Comparison of ENCODE assay signal across 9 cellular contexts in the genomic region with DNA sequence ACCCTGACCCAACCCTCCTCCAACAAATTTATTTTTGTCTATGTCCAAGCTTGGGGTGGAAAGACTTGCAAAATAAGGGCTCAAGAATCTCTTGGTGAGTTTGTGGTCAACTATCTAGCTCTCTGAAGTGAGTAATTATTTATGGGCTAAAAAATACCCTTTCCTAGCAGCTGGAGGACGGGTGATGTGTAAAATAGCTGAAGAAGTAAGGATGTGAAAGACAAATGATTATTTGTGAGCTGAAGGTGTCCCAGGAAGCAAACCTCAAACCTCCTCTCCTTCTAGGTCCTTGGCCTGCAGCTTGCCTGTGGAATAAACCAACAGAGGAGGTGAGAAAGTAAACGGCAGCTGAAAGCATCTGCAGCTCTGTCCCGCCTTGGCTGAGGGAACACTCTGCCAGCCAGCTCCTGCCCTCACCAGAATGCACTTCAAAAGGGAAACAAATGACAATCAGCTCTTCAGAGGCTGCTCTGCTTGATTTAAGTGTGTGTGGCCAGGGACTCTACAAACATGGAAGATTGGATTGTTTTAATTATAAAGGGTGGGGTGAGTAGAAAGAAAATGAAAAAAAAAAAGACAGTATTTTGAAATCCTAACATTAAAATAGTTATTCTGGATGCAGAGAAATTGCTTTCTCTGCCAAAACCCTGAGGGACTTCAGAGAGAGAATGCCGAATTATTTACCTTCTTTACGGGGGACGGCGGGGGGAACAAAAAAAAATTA.
DNase-seq lines count a peak whose midpoint lies in the region; ATAC-seq, FAIRE-seq and TF ChIP-seq lines count a peak whose summit lies in the region.
"Had no signal": no experiment of that assay in that cellular context is flagged by ENCODE, and none has a peak within 500 bp of the region (broad histone marks: within the 10 kb centered on the region; RNA-seq: fewer than 3 reads in every experiment).

No MANE protein-coding gene starts in this region.

- no peak for DNase-seq in BJ (ENCODE audit: low read depth)
- peak; percentile 81 for DNase-seq in NCI-H2196 treated with DMSO at 0.1 percent for 48 hours (lab: John Stamatoyannopoulos, UW; ENCODE audit: unreplicated experiment)
- peak; percentile 14 for DNase-seq in nephron progenitor cell
- DNase-seq in SKM-1 (lab: John Stamatoyannopoulos, UW; ENCODE audit: unreplicated experiment), result no peak
- no peak for DNase-seq in activated naive CD4-positive, alpha-beta T cell treated with anti-CD3 and anti-CD28 coated beads, Interleukin-2, amount 50 U/mL, for 72 hours (ENCODE audit: low spot score in 2 of 2)

- no peak for TF ChIP-seq CTCF in BJ (IDR thresholded peaks at IDR 0.05; ENCODE audit: insufficient read depth, low read depth, low read length)
- TF ChIP-seq CTCF in nephron progenitor cell (IDR thresholded peaks at IDR 0.05), result no peak

- H3K27ac Mint-ChIP-seq in nephron progenitor cell, result peak overlapping the region; percentile 86
- H3K27ac Mint-ChIP-seq in activated naive CD4-positive, alpha-beta T cell treated with anti-CD3 and anti-CD28 coated beads, Interleukin-2, amount 50 U/mL, for 72 hours, result no peak overlapping the region
- H3K27ac Mint-ChIP-seq: memory B cell had no signal

- H3K9me3 Mint-ChIP-seq in nephron progenitor cell, result no peaks in the 10 kb centered on the region
- no peaks in the 10 kb centered on the region for H3K9me3 Mint-ChIP-seq in activated naive CD4-positive, alpha-beta T cell treated with anti-CD3 and anti-CD28 coated beads, Interleukin-2, amount 50 U/mL, for 72 hours
- H3K9me3 Mint-ChIP-seq: memory B cell had no signal

- ATAC-seq in GM18907 (IDR thresholded peaks at IDR 0.05; ENCODE audit: unreplicated experiment), result no peak
- ATAC-seq in activated naive CD4-positive, alpha-beta T cell treated with anti-CD3 and anti-CD28 coated beads, Interleukin-2, amount 50 U/mL, for 72 hours, result no peak
- ATAC-seq in GM19455 (IDR thresholded peaks at IDR 0.05; ENCODE audit: unreplicated experiment), result no peak

- peaks cover 66% of the 10 kb centered on the region for H3K4me1 Mint-ChIP-seq in nephron progenitor cell

- H3K36me3 ChIP-seq in BJ (ENCODE audit: control insufficient read depth, insufficient read depth, low read length), result peaks cover 2% of the 10 kb centered on the region

- H3K36me3 Mint-ChIP-seq in nephron progenitor cell (ENCODE audit: low read depth), result no peaks in the 10 kb centered on the region
- no peaks in the 10 kb centered on the region for H3K36me3 Mint-ChIP-seq in activated naive CD4-positive, alpha-beta T cell treated with anti-CD3 and anti-CD28 coated beads, Interleukin-2, amount 50 U/mL, for 72 hours
- H3K36me3 Mint-ChIP-seq: memory B cell had no signal

- CTCF ChIA-PET in BJ (lab: Yijun Ruan, JAX), result interaction anchor here (0.6 to 3.4 kb wide), 6 partner anchors 34 to 273 kb away, joined by 3 to 18 read pairs (median 3); no protein-coding TSS in a partner anchor

- H3K27me3 Mint-ChIP-seq in nephron progenitor cell (ENCODE audit: low read depth, poor library complexity), result no peaks in the 10 kb centered on the region
- H3K27me3 Mint-ChIP-seq: memory B cell had no signal

- H3K27me3 ChIP-seq in BJ (ENCODE audit: control insufficient read depth, insufficient read depth, low read length), result no peaks in the 10 kb centered on the region

- peak overlapping the region; percentile 5; the same call in 1 of the 2 replicates for H3K4me3 ChIP-seq in BJ (ENCODE audit: low read depth, low read length)

- POLR2A ChIA-PET in BJ (lab: Charles Lee), result no interaction called here

- FAIRE-seq in endometrium (lab: Jason Lieb, UNC), result peak; percentile 18

- no peak overlapping the region for H3K4me3 Mint-ChIP-seq in nephron progenitor cell
- H3K4me3 Mint-ChIP-seq: memory B cell had no signal

Comparison
In these comparisons a context has a peak if more than half of its experiments do, and no peak if none do; other contexts are left out.
1. DNase-seq: peak in NCI-H2196 treated with DMSO at 0.1 percent for 48 hours (single experiment) and nephron progenitor cell (single experiment); none in BJ (single experiment), SKM-1 (single experiment) and activated naive CD4-positive, alpha-beta T cell treated with anti-CD3 and anti-CD28 coated beads, Interleukin-2, amount 50 U/mL, for 72 hours (0 of 2).